In genomic region chr7:152594801-152595200, GRCh38 we compare ENCODE assay signal across 22 cellular contexts.
"Had no signal": no experiment of that assay in that cellular context is flagged by ENCODE, and none has a peak within 500 bp of the region (broad histone marks: within the 10 kb centered on the region; RNA-seq: fewer than 3 reads in every experiment).

No MANE protein-coding gene starts in this region.

- H3K4me3 ChIP-seq: cardiac muscle cell had no signal

- H3K4me1 Mint-ChIP-seq: activated CD4-positive, alpha-beta T cell treated with anti-CD3 and anti-CD28 coated beads, Interleukin-2, amount 10 ng/mL, durations not matched to agents 7 days and 5 days; activated naive CD4-positive, alpha-beta T cell treated with anti-CD3 and anti-CD28 coated beads, Interleukin-2, amount 10 ng/mL, durations not matched to agents 7 days and 5 days; activated naive CD8-positive, alpha-beta T cell treated with anti-CD3 and anti-CD28 coated beads for 36 hours had no signal

- H3K27me3 Mint-ChIP-seq: activated CD4-positive, alpha-beta T cell treated with anti-CD3 and anti-CD28 coated beads, Interleukin-2, amount 10 ng/mL, durations not matched to agents 7 days and 5 days; activated naive CD4-positive, alpha-beta T cell treated with anti-CD3 and anti-CD28 coated beads, Interleukin-2, amount 10 ng/mL, durations not matched to agents 7 days and 5 days; activated naive CD8-positive, alpha-beta T cell treated with anti-CD3 and anti-CD28 coated beads for 36 hours had no signal

- H3K27me3 ChIP-seq: brain microvascular endothelial cell, cardiac muscle cell had no signal

- H3K36me3 ChIP-seq: brain microvascular endothelial cell, cardiac muscle cell had no signal

- H3K9me3 Mint-ChIP-seq: activated CD4-positive, alpha-beta memory T cell treated with anti-CD3 and anti-CD28 coated beads for 36 hours; activated CD4-positive, alpha-beta T cell treated with anti-CD3 and anti-CD28 coated beads, Interleukin-2, amount 10 ng/mL, durations not matched to agents 7 days and 5 days; activated naive CD4-positive, alpha-beta T cell treated with anti-CD3 and anti-CD28 coated beads, Interleukin-2, amount 10 ng/mL, durations not matched to agents 7 days and 5 days; activated naive CD8-positive, alpha-beta T cell treated with anti-CD3 and anti-CD28 coated beads for 36 hours; activated T-cell treated with anti-CD3 and anti-CD28 coated beads, Interleukin-2, amount 50 U/mL, for 4 hours had no signal

- H3K27ac Mint-ChIP-seq: activated CD4-positive, alpha-beta memory T cell treated with anti-CD3 and anti-CD28 coated beads for 36 hours; activated CD4-positive, alpha-beta T cell treated with anti-CD3 and anti-CD28 coated beads, Interleukin-2, amount 10 ng/mL, durations not matched to agents 7 days and 5 days; activated naive CD4-positive, alpha-beta T cell treated with anti-CD3 and anti-CD28 coated beads, Interleukin-2, amount 10 ng/mL, durations not matched to agents 7 days and 5 days; activated naive CD8-positive, alpha-beta T cell treated with anti-CD3 and anti-CD28 coated beads for 36 hours had no signal

- H3K27ac ChIP-seq: brain microvascular endothelial cell, cardiac muscle cell, KMS-11 had no signal

- H3K4me2 ChIP-seq: KMS-11 had no signal

- ATAC-seq: activated T-cell treated with anti-CD3 and anti-CD28 coated beads, Interleukin-2, amount 50 U/mL, for 4 hours had no signal

- H3K9ac ChIP-seq: KMS-11 had no signal

- H3K4me3 Mint-ChIP-seq: activated CD4-positive, alpha-beta memory T cell treated with anti-CD3 and anti-CD28 coated beads for 36 hours; activated CD4-positive, alpha-beta T cell treated with anti-CD3 and anti-CD28 coated beads, Interleukin-2, amount 10 ng/mL, durations not matched to agents 7 days and 5 days; activated naive CD4-positive, alpha-beta T cell treated with anti-CD3 and anti-CD28 coated beads, Interleukin-2, amount 10 ng/mL, durations not matched to agents 7 days and 5 days; activated naive CD8-positive, alpha-beta T cell treated with anti-CD3 and anti-CD28 coated beads for 36 hours; activated T-cell treated with anti-CD3 and anti-CD28 coated beads, Interleukin-2, amount 50 U/mL, for 4 hours had no signal

- H3K36me3 Mint-ChIP-seq: activated CD4-positive, alpha-beta memory T cell treated with anti-CD3 and anti-CD28 coated beads for 36 hours; activated naive CD4-positive, alpha-beta T cell treated with anti-CD3 and anti-CD28 coated beads, Interleukin-2, amount 10 ng/mL, durations not matched to agents 7 days and 5 days; activated naive CD8-positive, alpha-beta T cell treated with anti-CD3 and anti-CD28 coated beads for 36 hours had no signal

- DNase-seq: activated CD4-positive, alpha-beta memory T cell treated with anti-CD3 and anti-CD28 coated beads for 36 hours; activated CD4-positive, alpha-beta T cell treated with anti-CD3 and anti-CD28 coated beads, Interleukin-2, amount 10 ng/mL, durations not matched to agents 7 days and 5 days; activated CD4-positive, CD25-positive, alpha-beta regulatory T cell; activated CD8-positive, alpha-beta memory T cell treated with anti-CD3 and anti-CD28 coated beads for 24 hours; activated gamma-delta T cell treated with Interleukin-2 at 50 U/mL for 16 hours; activated naive CD4-positive, alpha-beta T cell treated with anti-CD3 and anti-CD28 coated beads, Interleukin-2, amount 10 ng/mL, durations not matched to agents 7 days and 5 days; activated naive CD8-positive, alpha-beta T cell treated with anti-CD3 and anti-CD28 coated beads for 36 hours; activated T-cell treated with anti-CD3 and anti-CD28 coated beads, Interleukin-2, amount 50 U/mL, for 4 hours; brain microvascular endothelial cell; NCI-H1092 treated with DMSO at 0.1 percent for 48 hours; NCI-H1417 treated with DMSO at 0.1 percent for 48 hours; NCI-H1694; NCI-H2029; NCI-H345; NCI-H510A; NCI-H526 treated with DMSO at 0.1 percent for 48 hours; NCI-H82; SIG-M5; T-helper 2 cell; T1000 had no signal
